8 cellular contexts compared by ENCODE assay signal in the genomic region with DNA sequence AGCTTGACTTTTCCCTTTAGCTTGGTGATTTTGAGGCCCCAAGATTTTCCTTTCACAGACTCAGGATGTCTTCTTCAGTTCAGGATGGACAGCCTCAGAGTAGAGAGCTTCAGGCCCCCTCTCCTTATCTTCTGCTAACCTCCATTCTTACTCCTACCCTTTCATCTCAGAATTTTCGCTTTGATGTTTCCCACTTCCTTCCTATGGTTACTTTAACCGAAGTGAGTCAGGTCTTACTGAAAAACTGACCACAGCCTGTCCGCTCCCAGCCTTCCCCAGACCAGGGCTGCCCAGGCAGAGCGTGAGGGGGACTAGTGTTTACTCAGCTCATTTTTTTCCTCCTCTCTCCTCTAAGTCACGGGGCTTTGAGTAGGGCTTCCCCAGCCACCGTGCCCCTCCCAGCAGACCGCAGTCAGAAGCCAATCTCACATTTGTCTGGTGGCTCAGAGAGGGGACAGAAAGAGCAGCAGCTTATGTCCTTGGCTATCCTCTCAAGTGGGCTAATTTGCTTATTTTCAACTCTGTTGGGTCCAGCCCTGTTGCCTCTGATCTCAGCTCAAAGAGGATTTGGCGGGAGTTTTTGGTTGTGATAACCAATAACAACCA. TPM values are rescaled to one million over a fixed set of nuclear protein-coding genes. Genes with fewer than 3 reads are reported as not detected.
DNase-seq lines count a peak whose midpoint lies in the region; ATAC-seq, FAIRE-seq and TF ChIP-seq lines count a peak whose summit lies in the region.

No MANE protein-coding gene starts in this region.

- no peak for FAIRE-seq in kidney (lab: Jason Lieb, UNC)

- in situ Hi-C loops in GM13977 (cut with MboI; ENCODE audit: low pct_unique_long_range_greater_than_20kb, low sequenced_read_pairs, unreplicated experiment) = no loop called here

- H4K20me1 ChIP-seq in PC-9 (ENCODE audit: insufficient read depth) = no peaks in the 10 kb centered on the region

- H3K4me1 ChIP-seq in PC-9 (replicated peaks; ENCODE audit: insufficient read depth) = no peaks in the 10 kb centered on the region
- no peaks in the 10 kb centered on the region for H3K4me1 ChIP-seq in kidney (ENCODE audit: control insufficient read depth in 1 of 2, insufficient read depth in 1 of 2, low read depth in 1 of 2, low read length in 2 of 2)

- CTCF ChIA-PET in PC-9 (lab: Charles Lee) = interaction anchor here (0.6 kb wide), 1 partner anchor 11 kb away, joined by 11 read pairs; no protein-coding TSS in a partner anchor

- ATAC-seq in HG02870 (IDR thresholded peaks at IDR 0.05; ENCODE audit: unreplicated experiment) = peak; percentile 49

- POLR2A ChIA-PET in PC-9 (lab: Charles Lee; ENCODE audit: unreplicated experiment) = no interaction called here

- DNase-seq in GM13977 (ENCODE audit: low spot score) = peak; percentile 45
- peak; percentile 16 to 41 for DNase-seq in PC-9
- peak; percentile 87 for DNase-seq in activated effector memory CD4-positive, alpha-beta T cell treated with anti-CD3 and anti-CD28 coated beads, Interleukin-2, amount 50 U/mL, for 16 hours
- peak; percentile 75 for DNase-seq in kidney
- peak; percentile 56 for DNase-seq in stimulated activated CD8-positive, alpha-beta memory T cell treated with anti-CD3 and anti-CD28 coated beads, Interleukin-12 subunit alpha, Interleukin-12 subunit beta, amount 100 ng/mL, for 4 hours (ENCODE audit: low read depth)
- DNase-seq in NCI-H748 (lab: John Stamatoyannopoulos, UW; ENCODE audit: unreplicated experiment) = no peak
- DNase-seq in NCI-H446 (lab: John Stamatoyannopoulos, UW) = no peak

- peak overlapping the region; percentile 4; the same call in 1 of the 2 replicates for H3K4me2 ChIP-seq in PC-9

- no peak overlapping the region for H2AFZ ChIP-seq in PC-9

- no peaks in the 10 kb centered on the region for H3K79me2 ChIP-seq in PC-9 (ENCODE audit: low read depth)

- H3K4me3 ChIP-seq in PC-9 (no peak overlapping the region), kidney (ENCODE audit: low read length in 2 of 2) (no peak overlapping the region)

- no peak overlapping the region for H3K27ac ChIP-seq in PC-9
- H3K27ac ChIP-seq in kidney (ENCODE audit: low read depth in 2 of 2, low read length in 2 of 2) = no peak overlapping the region

- no TSS peak for BruUV-seq in PC-9 (replicated peaks; lab: Mats Ljungman, UMichigan)

- no peak for TF ChIP-seq CTCF in GM13977 (IDR thresholded peaks at IDR 0.05; ENCODE audit: extremely low read depth, insufficient read depth, missing control alignments)
- no peak for TF ChIP-seq CTCF in PC-9 (conservative IDR thresholded peaks at IDR 0.05)
- no peak for TF ChIP-seq CTCF in kidney (IDR thresholded peaks at IDR 0.05; ENCODE audit: borderline replicate concordance, extremely low read depth, insufficient read depth)

- no peaks in the 10 kb centered on the region for H3F3A ChIP-seq in PC-9 (ENCODE audit: insufficient read depth, low read depth)

- H3K9ac ChIP-seq in kidney (ENCODE audit: low read length in 2 of 2) = no peak overlapping the region

- H3K9me3 ChIP-seq in PC-9 (ENCODE audit: insufficient read depth, low read depth) = no peaks in the 10 kb centered on the region
- H3K9me3 ChIP-seq in kidney (ENCODE audit: control insufficient read depth in 1 of 2, low read length in 2 of 2) = no peaks in the 10 kb centered on the region

- no peaks in the 10 kb centered on the region for H3K9me2 ChIP-seq in PC-9 (ENCODE audit: insufficient read depth)

- H3K27me3 ChIP-seq in PC-9 (ENCODE audit: insufficient read depth, low read depth) = peaks cover 5% of the 10 kb centered on the region; the same call in 1 of the 2 replicates

- intact Hi-C loops in PC-9 (cut with micrococcal nuclease; ENCODE audit: unreplicated experiment) = no loop called here
- intact Hi-C loops in kidney (cut with DNase I) = no loop called here

- H3K36me3 ChIP-seq in PC-9 (ENCODE audit: low read depth) (no peaks in the 10 kb centered on the region), kidney (ENCODE audit: control insufficient read depth in 1 of 2, insufficient read depth in 2 of 2, low read length in 2 of 2) (no peaks in the 10 kb centered on the region)

RNA-seq across cellular contexts. Expression of gene IL19, which starts 4.2 kb away (rescaled TPM):
- total RNA-seq in PC-9 (2021) (not detected in 2 replicates), kidney (3.6 TPM)
- polyA plus RNA-seq in kidney (ENCODE audit: insufficient read depth, low read depth, low replicate concordance) = 0.41 TPM

RNA-seq across cellular contexts. Expression of gene IL10, which starts 5.9 kb away (rescaled TPM):
- total RNA-seq in PC-9 (2021) = not detected in 2 replicates
- 2.5 TPM for total RNA-seq in kidney
- 0.49 TPM for polyA plus RNA-seq in kidney (ENCODE audit: insufficient read depth, low read depth, low replicate concordance)

Comparison
In these comparisons a context has a peak if more than half of its experiments do, and no peak if none do; other contexts are left out.
1. DNase-seq: peak in GM13977 (single experiment), PC-9 (2 of 2), activated effector memory CD4-positive, alpha-beta T cell treated with anti-CD3 and anti-CD28 coated beads, Interleukin-2, amount 50 U/mL, for 16 hours (single experiment), kidney (single experiment) and stimulated activated CD8-positive, alpha-beta memory T cell treated with anti-CD3 and anti-CD28 coated beads, Interleukin-12 subunit alpha, Interleukin-12 subunit beta, amount 100 ng/mL, for 4 hours (single experiment); none in NCI-H748 (single experiment) and NCI-H446 (0 of 2).